ENCODE assay signal across 1 cellular context in the genomic region with DNA sequence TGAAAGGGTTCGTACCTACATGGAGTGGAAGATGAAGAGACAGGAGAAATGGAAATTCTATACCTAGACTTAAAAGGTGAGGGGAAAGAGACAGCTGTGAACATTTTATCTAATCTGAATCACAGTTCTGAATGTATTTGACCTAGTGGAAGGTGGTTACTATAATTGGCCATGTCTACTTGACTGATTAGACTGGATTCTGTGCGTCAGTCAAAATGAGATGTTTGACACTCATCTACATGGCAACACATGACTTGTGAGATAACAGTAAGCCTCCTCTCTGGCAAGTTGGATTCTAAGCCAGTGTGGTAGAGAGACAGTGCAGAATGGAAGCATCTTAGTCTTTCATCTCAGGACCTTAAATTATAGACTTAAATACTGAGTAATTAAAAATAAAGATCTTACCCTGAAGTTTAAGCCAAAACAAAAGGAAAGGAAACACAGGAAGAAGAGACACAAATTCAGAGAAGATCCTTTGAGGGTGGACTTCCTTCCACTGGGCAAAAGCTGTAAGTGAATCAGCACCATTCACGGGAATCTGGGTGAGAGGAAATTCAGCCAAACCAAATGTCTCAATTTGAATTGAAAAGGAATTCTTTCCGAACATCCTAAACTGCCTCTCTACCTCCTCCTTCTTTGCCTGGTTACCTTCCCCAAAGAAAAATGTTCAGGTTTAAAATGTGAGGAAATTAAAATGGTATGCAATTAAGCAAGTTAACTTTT.
TF ChIP-seq lines count a peak whose summit lies in the region.

No MANE protein-coding gene starts in this region.

TF ChIP-seq in GM23338, 12 proteins besides CTCF, POLR2A, EP300 and RAD21 (continued from another document):
- TF ChIP-seq NANOG (IDR thresholded peaks at IDR 0.05; ENCODE audit: borderline replicate concordance) (no peak), STAT1 (IDR thresholded peaks at IDR 0.05; ENCODE audit: unreplicated experiment) (no peak), POLR2AphosphoS5 (IDR thresholded peaks at IDR 0.05; ENCODE audit: low read depth) (no peak), ZNF331 (CRISPR knock-in tag; IDR thresholded peaks at IDR 0.05; ENCODE audit: low read depth) (no peak), CREB1 (CRISPR knock-in tag; IDR thresholded peaks at IDR 0.05; ENCODE audit: low read depth) (no peak), EZH2 (IDR thresholded peaks at IDR 0.05; ENCODE audit: low read depth, unreplicated experiment) (no peak)
- TF ChIP-seq, protein P1, sequence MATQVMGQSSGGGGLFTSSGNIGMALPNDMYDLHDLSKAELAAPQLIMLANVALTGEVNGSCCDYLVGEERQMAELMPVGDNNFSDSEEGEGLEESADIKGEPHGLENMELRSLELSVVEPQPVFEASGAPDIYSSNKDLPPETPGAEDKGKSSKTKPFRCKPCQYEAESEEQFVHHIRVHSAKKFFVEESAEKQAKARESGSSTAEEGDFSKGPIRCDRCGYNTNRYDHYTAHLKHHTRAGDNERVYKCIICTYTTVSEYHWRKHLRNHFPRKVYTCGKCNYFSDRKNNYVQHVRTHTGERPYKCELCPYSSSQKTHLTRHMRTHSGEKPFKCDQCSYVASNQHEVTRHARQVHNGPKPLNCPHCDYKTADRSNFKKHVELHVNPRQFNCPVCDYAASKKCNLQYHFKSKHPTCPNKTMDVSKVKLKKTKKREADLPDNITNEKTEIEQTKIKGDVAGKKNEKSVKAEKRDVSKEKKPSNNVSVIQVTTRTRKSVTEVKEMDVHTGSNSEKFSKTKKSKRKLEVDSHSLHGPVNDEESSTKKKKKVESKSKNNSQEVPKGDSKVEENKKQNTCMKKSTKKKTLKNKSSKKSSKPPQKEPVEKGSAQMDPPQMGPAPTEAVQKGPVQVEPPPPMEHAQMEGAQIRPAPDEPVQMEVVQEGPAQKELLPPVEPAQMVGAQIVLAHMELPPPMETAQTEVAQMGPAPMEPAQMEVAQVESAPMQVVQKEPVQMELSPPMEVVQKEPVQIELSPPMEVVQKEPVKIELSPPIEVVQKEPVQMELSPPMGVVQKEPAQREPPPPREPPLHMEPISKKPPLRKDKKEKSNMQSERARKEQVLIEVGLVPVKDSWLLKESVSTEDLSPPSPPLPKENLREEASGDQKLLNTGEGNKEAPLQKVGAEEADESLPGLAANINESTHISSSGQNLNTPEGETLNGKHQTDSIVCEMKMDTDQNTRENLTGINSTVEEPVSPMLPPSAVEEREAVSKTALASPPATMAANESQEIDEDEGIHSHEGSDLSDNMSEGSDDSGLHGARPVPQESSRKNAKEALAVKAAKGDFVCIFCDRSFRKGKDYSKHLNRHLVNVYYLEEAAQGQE (IDR thresholded peaks at IDR 0.05; ENCODE audit: unreplicated experiment), result no peak
- TF ChIP-seq, protein P2, sequence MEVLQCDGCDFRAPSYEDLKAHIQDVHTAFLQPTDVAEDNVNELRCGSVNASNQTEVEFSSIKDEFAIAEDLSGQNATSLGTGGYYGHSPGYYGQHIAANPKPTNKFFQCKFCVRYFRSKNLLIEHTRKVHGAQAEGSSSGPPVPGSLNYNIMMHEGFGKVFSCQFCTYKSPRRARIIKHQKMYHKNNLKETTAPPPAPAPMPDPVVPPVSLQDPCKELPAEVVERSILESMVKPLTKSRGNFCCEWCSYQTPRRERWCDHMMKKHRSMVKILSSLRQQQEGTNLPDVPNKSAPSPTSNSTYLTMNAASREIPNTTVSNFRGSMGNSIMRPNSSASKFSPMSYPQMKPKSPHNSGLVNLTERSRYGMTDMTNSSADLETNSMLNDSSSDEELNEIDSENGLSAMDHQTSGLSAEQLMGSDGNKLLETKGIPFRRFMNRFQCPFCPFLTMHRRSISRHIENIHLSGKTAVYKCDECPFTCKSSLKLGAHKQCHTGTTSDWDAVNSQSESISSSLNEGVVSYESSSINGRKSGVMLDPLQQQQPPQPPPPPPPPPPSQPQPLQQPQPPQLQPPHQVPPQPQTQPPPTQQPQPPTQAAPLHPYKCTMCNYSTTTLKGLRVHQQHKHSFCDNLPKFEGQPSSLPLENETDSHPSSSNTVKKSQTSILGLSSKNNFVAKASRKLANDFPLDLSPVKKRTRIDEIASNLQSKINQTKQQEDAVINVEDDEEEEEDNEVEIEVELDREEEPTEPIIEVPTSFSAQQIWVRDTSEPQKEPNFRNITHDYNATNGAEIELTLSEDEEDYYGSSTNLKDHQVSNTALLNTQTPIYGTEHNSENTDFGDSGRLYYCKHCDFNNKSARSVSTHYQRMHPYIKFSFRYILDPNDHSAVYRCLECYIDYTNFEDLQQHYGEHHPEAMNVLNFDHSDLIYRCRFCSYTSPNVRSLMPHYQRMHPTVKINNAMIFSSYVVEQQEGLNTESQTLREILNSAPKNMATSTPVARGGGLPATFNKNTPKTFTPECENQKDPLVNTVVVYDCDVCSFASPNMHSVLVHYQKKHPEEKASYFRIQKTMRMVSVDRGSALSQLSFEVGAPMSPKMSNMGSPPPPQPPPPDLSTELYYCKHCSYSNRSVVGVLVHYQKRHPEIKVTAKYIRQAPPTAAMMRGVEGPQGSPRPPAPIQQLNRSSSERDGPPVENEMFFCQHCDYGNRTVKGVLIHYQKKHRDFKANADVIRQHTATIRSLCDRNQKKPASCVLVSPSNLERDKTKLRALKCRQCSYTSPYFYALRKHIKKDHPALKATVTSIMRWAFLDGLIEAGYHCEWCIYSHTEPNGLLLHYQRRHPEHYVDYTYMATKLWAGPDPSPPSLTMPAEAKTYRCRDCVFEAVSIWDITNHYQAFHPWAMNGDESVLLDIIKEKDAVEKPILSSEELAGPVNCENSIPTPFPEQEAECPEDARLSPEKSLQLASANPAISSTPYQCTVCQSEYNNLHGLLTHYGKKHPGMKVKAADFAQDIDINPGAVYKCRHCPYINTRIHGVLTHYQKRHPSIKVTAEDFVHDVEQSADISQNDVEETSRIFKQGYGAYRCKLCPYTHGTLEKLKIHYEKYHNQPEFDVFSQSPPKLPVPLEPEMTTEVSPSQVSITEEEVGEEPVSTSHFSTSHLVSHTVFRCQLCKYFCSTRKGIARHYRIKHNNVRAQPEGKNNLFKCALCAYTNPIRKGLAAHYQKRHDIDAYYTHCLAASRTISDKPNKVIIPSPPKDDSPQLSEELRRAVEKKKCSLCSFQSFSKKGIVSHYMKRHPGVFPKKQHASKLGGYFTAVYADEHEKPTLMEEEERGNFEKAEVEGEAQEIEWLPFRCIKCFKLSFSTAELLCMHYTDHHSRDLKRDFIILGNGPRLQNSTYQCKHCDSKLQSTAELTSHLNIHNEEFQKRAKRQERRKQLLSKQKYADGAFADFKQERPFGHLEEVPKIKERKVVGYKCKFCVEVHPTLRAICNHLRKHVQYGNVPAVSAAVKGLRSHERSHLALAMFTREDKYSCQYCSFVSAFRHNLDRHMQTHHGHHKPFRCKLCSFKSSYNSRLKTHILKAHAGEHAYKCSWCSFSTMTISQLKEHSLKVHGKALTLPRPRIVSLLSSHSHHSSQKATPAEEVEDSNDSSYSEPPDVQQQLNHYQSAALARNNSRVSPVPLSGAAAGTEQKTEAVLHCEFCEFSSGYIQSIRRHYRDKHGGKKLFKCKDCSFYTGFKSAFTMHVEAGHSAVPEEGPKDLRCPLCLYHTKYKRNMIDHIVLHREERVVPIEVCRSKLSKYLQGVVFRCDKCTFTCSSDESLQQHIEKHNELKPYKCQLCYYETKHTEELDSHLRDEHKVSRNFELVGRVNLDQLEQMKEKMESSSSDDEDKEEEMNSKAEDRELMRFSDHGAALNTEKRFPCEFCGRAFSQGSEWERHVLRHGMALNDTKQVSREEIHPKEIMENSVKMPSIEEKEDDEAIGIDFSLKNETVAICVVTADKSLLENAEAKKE (CRISPR knock-in tag; IDR thresholded peaks at IDR 0.05), result no peak
